ENCODE assay signal across 9 cellular contexts in the genomic region with DNA sequence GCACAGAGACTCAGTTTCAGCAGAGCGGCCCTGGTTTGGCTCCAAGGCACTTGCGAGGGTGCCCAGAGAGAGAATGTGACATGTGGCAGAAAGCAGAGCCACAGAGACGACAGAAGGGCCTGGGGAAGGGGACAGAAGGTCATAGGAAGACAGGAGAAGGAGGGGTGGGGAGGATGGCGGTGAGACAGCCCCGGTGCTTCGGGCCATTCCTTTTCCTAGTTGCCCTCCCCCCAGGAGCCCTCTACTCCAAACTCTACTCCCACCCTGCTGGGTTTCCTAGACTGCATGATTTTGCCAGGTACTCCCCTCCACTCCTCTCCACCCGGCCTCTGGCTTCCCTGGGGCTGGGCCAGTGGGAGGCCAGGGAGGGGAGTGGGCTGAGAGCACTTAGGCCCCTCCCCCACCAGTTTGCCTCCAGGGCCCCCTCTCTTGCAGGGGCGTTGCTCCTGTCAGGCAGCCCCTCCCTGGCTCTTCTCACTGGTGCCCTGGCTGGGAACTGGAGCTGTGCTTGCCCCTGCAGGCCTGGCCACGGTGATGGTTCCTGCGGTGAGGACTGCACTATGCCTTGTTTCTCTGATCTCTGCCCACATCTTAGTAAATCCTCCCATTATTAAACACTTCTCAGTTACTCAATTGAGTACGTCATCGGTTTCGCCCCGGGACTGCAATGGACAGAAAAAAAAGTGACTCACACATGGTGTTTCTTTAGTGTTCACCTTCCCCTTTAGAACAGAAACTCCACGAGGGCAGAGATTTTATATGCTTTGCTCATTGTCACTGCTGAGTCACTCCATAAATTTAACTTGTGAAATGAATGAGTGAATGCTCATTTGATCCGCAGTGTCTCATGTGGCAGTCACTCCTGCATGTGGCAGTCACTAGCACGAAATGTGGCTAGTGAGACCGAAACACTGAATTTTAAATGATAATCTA. TPM values are rescaled to one million over a fixed set of nuclear protein-coding genes. Genes with fewer than 3 reads are reported as not detected.
DNase-seq lines count a peak whose midpoint lies in the region; ATAC-seq, FAIRE-seq and TF ChIP-seq lines count a peak whose summit lies in the region.
"Had no signal": no experiment of that assay in that cellular context is flagged by ENCODE, and none has a peak within 500 bp of the region (broad histone marks: within the 10 kb centered on the region; RNA-seq: fewer than 3 reads in every experiment).

No MANE protein-coding gene starts in this region.

- no TSS peak for BruUV-seq in Caco-2 (replicated peaks; lab: Mats Ljungman, UMichigan)
- BruUV-seq in K562 (replicated peaks; lab: Mats Ljungman, UMichigan): no TSS peak

- no peak overlapping the region for H3K27ac ChIP-seq in K562 (ENCODE audit: extremely low read depth, low read depth, low read length)
- no peak overlapping the region for H3K27ac ChIP-seq in effector memory CD4-positive, alpha-beta T cell (ENCODE audit: insufficient read depth, low read length, poor library complexity, severe bottlenecking)

- H4K20me1 ChIP-seq in K562 (replicated peaks; ENCODE audit: control insufficient read depth, insufficient read depth, low read length): no peaks in the 10 kb centered on the region

- in situ Hi-C loops in K562 (cut with MboI): no loop called here

- intact Hi-C loops in Caco-2 (cut with micrococcal nuclease; ENCODE audit: unreplicated experiment) (no loop called here), K562 (cut with micrococcal nuclease) (no loop called here)

- TF ChIP-seq RAD21 in K562 (CRISPR knock-in tag; conservative IDR thresholded peaks at IDR 0.05 in 1 of 2, IDR thresholded peaks at IDR 0.05 in 1 of 2): no peak

- peak overlapping the region; percentile 1 for H3K4me3 Mint-ChIP-seq in Caco-2 (ENCODE audit: unreplicated experiment)
- H3K4me3 Mint-ChIP-seq in stimulated activated naive B cell treated with anti-CD40 and anti-IgM and Interleukin-4, amounts not matched to agents 10 μg/mL and 1 μg/mL and 100 μg/mL, for 72 hours: no peak overlapping the region

- no peaks in the 10 kb centered on the region for H3K79me2 ChIP-seq in K562 (ENCODE audit: control insufficient read depth, insufficient read depth, low read length)

- no peak for TF ChIP-seq EP300 in K562 (IDR thresholded peaks at IDR 0.05; ENCODE audit: low read length)

- H3K4me1 Mint-ChIP-seq in Caco-2 (ENCODE audit: low read depth, unreplicated experiment): peaks cover 48% of the 10 kb centered on the region
- peaks cover 6 to 7% of the 10 kb centered on the region in 2 donors for H3K4me1 Mint-ChIP-seq in stimulated activated naive B cell treated with anti-CD40 and anti-IgM and Interleukin-4, amounts not matched to agents 10 μg/mL and 1 μg/mL and 100 μg/mL, for 72 hours

- H3K9me3 ChIP-seq in Caco-2 (no peaks in the 10 kb centered on the region), K562 (replicated peaks; ENCODE audit: control insufficient read depth, insufficient read depth, low read depth, low read length) (no peaks in the 10 kb centered on the region)
- H3K9me3 ChIP-seq in effector memory CD4-positive, alpha-beta T cell (ENCODE audit: control insufficient read depth, low read length): no peaks in the 10 kb centered on the region
- H3K9me3 ChIP-seq: HAP-1 had no signal

- 39% methylated on average over 18 of the region's 18 CpGs for WGBS in K562 (ENCODE audit: insufficient coverage, low coverage, missing lambda C conversion rate)

- H3K36me3 ChIP-seq in Caco-2 (ENCODE audit: control insufficient read depth, insufficient read depth, low read length) (no peaks in the 10 kb centered on the region), K562 (ENCODE audit: control insufficient read depth, insufficient read depth, low read length) (no peaks in the 10 kb centered on the region)
- H3K36me3 ChIP-seq in effector memory CD4-positive, alpha-beta T cell (ENCODE audit: control insufficient read depth, insufficient read depth, low read length): no peaks in the 10 kb centered on the region
- H3K36me3 ChIP-seq: HAP-1 had no signal

- no peak overlapping the region for H3K9ac ChIP-seq in K562 (ENCODE audit: insufficient read depth in 1 of 2, low read depth in 2 of 2, low read length in 2 of 2)

- H3K27me3 ChIP-seq in Caco-2 (replicated peaks; ENCODE audit: control insufficient read depth, insufficient read depth, low read length) (no peaks in the 10 kb centered on the region), K562 (ENCODE audit: control insufficient read depth in 2 of 2, insufficient read depth in 2 of 2, low read length in 2 of 2) (peaks cover 2 to 8% of the 10 kb centered on the region in 2 experiments; a peak in 3 of 5 replicates)
- H3K27me3 ChIP-seq in effector memory CD4-positive, alpha-beta T cell (replicated peaks; ENCODE audit: control insufficient read depth, insufficient read depth, low read length, poor library complexity, severe bottlenecking): no peaks in the 10 kb centered on the region

- H2AFZ ChIP-seq in K562 (ENCODE audit: low read depth, low read length): no peak overlapping the region; the same call in 1 of the 2 replicates

- H3K9me1 ChIP-seq in K562 (ENCODE audit: control insufficient read depth, insufficient read depth, low read length): no peaks in the 10 kb centered on the region

- no peak overlapping the region for H3K4me3 ChIP-seq in Caco-2 (ENCODE audit: low read depth, low read length)
- H3K4me3 ChIP-seq in K562: no peak overlapping the region
- H3K4me3 ChIP-seq in effector memory CD4-positive, alpha-beta T cell (ENCODE audit: insufficient read depth, low read depth, low read length, poor library complexity, severe bottlenecking): no peak overlapping the region
- H3K4me3 ChIP-seq: HAP-1 had no signal

- CTCF ChIA-PET in Caco-2 (lab: Charles Lee): no interaction called here
- CTCF ChIA-PET in K562 (lab: Yijun Ruan, JAX; ENCODE audit: low intra/inter-chr PET ratio): no interaction called here

- no peak for TF ChIP-seq CTCF in Caco-2 (IDR thresholded peaks at IDR 0.05; ENCODE audit: insufficient read depth in 1 of 2, low read depth in 1 of 2, low read length in 1 of 2, severe bottlenecking in 1 of 2, unreplicated experiment in 1 of 2)
- no peak for TF ChIP-seq CTCF in K562 (IDR thresholded peaks at IDR 0.05 in 2 of 3, conservative IDR thresholded peaks at IDR 0.05 in 1 of 3; ENCODE audit: insufficient read depth in 2 of 3, low read depth in 1 of 3, low read length in 3 of 3)
- TF ChIP-seq CTCF in D721Med (IDR thresholded peaks at IDR 0.05; ENCODE audit: insufficient read depth, missing control alignments): no peak

- peak overlapping the region; percentile 92 for H3K27ac Mint-ChIP-seq in Caco-2 (ENCODE audit: unreplicated experiment)
- peak overlapping the region; percentile 2 for H3K27ac Mint-ChIP-seq in stimulated activated naive B cell treated with anti-CD40 and anti-IgM and Interleukin-4, amounts not matched to agents 10 μg/mL and 1 μg/mL and 100 μg/mL, for 72 hours

- TF ChIP-seq POLR2A in K562 (conservative IDR thresholded peaks at IDR 0.05): no peak

- H3K4me2 ChIP-seq in K562 (ENCODE audit: insufficient read depth, low read length): no peak overlapping the region

- no peaks in the 10 kb centered on the region for H3K27me3 Mint-ChIP-seq in Caco-2 (ENCODE audit: insufficient read depth, unreplicated experiment)
- H3K27me3 Mint-ChIP-seq in stimulated activated naive B cell treated with anti-CD40 and anti-IgM and Interleukin-4, amounts not matched to agents 10 μg/mL and 1 μg/mL and 100 μg/mL, for 72 hours: peaks cover 0 to 5% of the 10 kb centered on the region in 2 donors

- H3K4me1 ChIP-seq in Caco-2 (peaks cover 58% of the 10 kb centered on the region), K562 (replicated peaks in 1 of 2; ENCODE audit: control insufficient read depth in 2 of 2, insufficient read depth in 2 of 2, low read length in 2 of 2) (peaks cover 0 to 16% of the 10 kb centered on the region in 2 experiments; a peak in 1 of 5 replicates)
- H3K4me1 ChIP-seq in effector memory CD4-positive, alpha-beta T cell (ENCODE audit: control insufficient read depth, insufficient read depth, low read length, poor library complexity, severe bottlenecking): no peaks in the 10 kb centered on the region

- peaks cover 5% of the 10 kb centered on the region for H3K36me3 Mint-ChIP-seq in Caco-2 (ENCODE audit: insufficient read depth, unreplicated experiment)
- no peaks in the 10 kb centered on the region for H3K36me3 Mint-ChIP-seq in stimulated activated naive B cell treated with anti-CD40 and anti-IgM and Interleukin-4, amounts not matched to agents 10 μg/mL and 1 μg/mL and 100 μg/mL, for 72 hours

- POLR2A ChIA-PET in Caco-2 (lab: Charles Lee) (interaction anchor here (0.9 kb wide), 1 partner anchor 54 kb away, joined by 3 read pairs; no protein-coding TSS in a partner anchor), K562 (lab: Yijun Ruan, JAX) (interaction anchor here (0.6 to 2.4 kb wide), 3 partner anchors 13 to 314 kb away, joined by 3 to 11 read pairs (median 3); no protein-coding TSS in a partner anchor)

- peak in 1 of 2 experiments; percentile 65 for DNase-seq in Caco-2
- peak; percentile 91 for DNase-seq in NCI-H1694 treated with DMSO at 0.1 percent for 48 hours (lab: John Stamatoyannopoulos, UW)
- DNase-seq in K562 (ENCODE audit: extremely low read depth in 1 of 4, low spot score in 3 of 4): peak in 1 of 4 experiments; percentile 11
- DNase-seq in left kidney (ENCODE audit: low read depth, low spot score): peak; percentile 73
- no peak for DNase-seq in stimulated activated naive B cell treated with anti-CD40 and anti-IgM and Interleukin-4, amounts not matched to agents 10 μg/mL and 1 μg/mL and 100 μg/mL, for 72 hours
- DNase-seq in D721Med (ENCODE audit: insufficient read length, low spot score): no peak
- no peak for DNase-seq in effector memory CD4-positive, alpha-beta T cell

- H3K9me3 Mint-ChIP-seq in Caco-2 (ENCODE audit: unreplicated experiment): no peaks in the 10 kb centered on the region
- no peaks in the 10 kb centered on the region for H3K9me3 Mint-ChIP-seq in stimulated activated naive B cell treated with anti-CD40 and anti-IgM and Interleukin-4, amounts not matched to agents 10 μg/mL and 1 μg/mL and 100 μg/mL, for 72 hours

- ATAC-seq in K562 (no peak), HG03354 (IDR thresholded peaks at IDR 0.05; ENCODE audit: poor library complexity, severe bottlenecking, unreplicated experiment) (no peak)
- ATAC-seq in stimulated activated naive B cell treated with anti-CD40 and anti-IgM and Interleukin-4, amounts not matched to agents 10 μg/mL and 1 μg/mL and 100 μg/mL, for 72 hours (replicated peaks): peak in 1 of 2 donors; percentile 22

- FAIRE-seq in K562 (lab: Jason Lieb, UNC): no peak
- FAIRE-seq in D721Med (lab: Jason Lieb, UNC): no peak

RNA-seq across cellular contexts. Expression of gene SP3, which starts 58.7 kb away (rescaled TPM):
- total RNA-seq in Caco-2 (2022): 108 and 111 TPM in 2 replicates
- 73.5 and 177 TPM in 2 replicates for total RNA-seq in K562 (2011; cell fraction: chromatin; rRNA removed; ENCODE audit: low replicate concordance)
- 36.0 and 43.8 TPM in 2 replicates for total RNA-seq in K562 (2011; cell fraction: nucleolus; rRNA removed)
- 64.0 and 89.2 TPM in 2 replicates for total RNA-seq in K562 (2011; cell fraction: nucleoplasm; rRNA removed)
- total RNA-seq in K562 (2014; rRNA removed): 75.2 and 83.9 TPM in 2 replicates
- 86.6 and 101 TPM in 2 replicates for total RNA-seq in K562 (2014; rRNA removed; fragmentation: Illumina TruSeq; extraction: Trizol)
- 102 and 106 TPM in 2 replicates for total RNA-seq in K562 (2015; rRNA removed; fragmentation: Illumina TruSeq; extraction: Trizol)
- 73.5 and 74.9 TPM in 2 replicates for total RNA-seq in K562 (2021)
- 76.6 and 89.7 TPM in 2 replicates for polyA plus RNA-seq in K562 (2011; rRNA removed)
- 30.9 and 42.5 TPM in 2 replicates for polyA plus RNA-seq in K562 (2011; cell fraction: cytosol; rRNA removed)
- 55.4 and 76.5 TPM in 2 replicates for polyA plus RNA-seq in K562 (2011; cell fraction: nucleus; rRNA removed)
- 26.4 and 29.5 TPM in 2 replicates for polyA plus RNA-seq in K562 (2012)
- 61.2 and 64.1 TPM in 2 replicates for polyA plus RNA-seq in K562 (2014; fragmentation: Illumina TruSeq; extraction: Trizol)
- 10 to 100 TPM; 12.0 to 13.1 TPM for polyA plus RNA-seq in K562 (2014; fragmentation: Nextera tagmentation; extraction: Ambion mirVana)
- 35.7 and 39.3 TPM in 2 replicates for polyA plus RNA-seq in K562 (2014; rRNA removed)
- 171 and 198 TPM in 2 replicates for polyA minus RNA-seq in K562 (2011; rRNA and poly(A)+ RNA removed)
- polyA minus RNA-seq in K562 (2011; cell fraction: cytosol; rRNA and poly(A)+ RNA removed): 52.7 and 58.2 TPM in 2 replicates
- 76.1 and 128 TPM in 2 replicates for polyA minus RNA-seq in K562 (2011; cell fraction: nucleus; rRNA and poly(A)+ RNA removed)

Comparison
In these comparisons a context has a peak if more than half of its experiments do, and no peak if none do; other contexts are left out.
1. DNase-seq: peak in NCI-H1694 treated with DMSO at 0.1 percent for 48 hours (single experiment) and left kidney (single experiment); none in stimulated activated naive B cell treated with anti-CD40 and anti-IgM and Interleukin-4, amounts not matched to agents 10 μg/mL and 1 μg/mL and 100 μg/mL, for 72 hours (single experiment), D721Med (single experiment) and effector memory CD4-positive, alpha-beta T cell (0 of 3).